1 cellular context compared by ENCODE assay signal in the genomic region with DNA sequence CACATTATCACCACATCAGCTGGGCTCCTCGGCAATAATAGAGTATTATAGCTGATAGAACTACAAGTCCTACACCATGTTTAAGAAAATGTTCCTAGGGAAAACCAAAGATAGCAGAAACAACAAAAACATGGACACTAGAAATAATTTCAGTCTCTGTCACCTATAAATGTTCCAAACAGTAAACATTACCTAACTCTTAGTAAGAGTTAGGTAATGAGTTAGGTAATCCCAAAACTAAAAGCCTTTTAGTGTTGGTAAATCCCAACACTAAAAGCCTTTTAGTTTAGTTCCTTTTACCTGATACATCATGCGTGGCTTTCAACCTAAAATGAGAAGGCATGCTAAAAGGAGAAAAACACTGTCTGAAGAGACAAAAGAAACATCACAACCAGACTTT.
TF ChIP-seq lines count a peak whose summit lies in the region.

No MANE protein-coding gene starts in this region.

TF ChIP-seq in HepG2, 621 proteins besides CTCF, POLR2A, EP300 and RAD21:
- TF ChIP-seq ZNF510 (CRISPR knock-in tag; IDR thresholded peaks at IDR 0.05; ENCODE audit: low read depth) (no peak), ZNF3 (CRISPR knock-in tag; IDR thresholded peaks at IDR 0.05) (no peak), SAFB2 (CRISPR knock-in tag; IDR thresholded peaks at IDR 0.05; ENCODE audit: borderline replicate concordance, low read depth) (no peak), PRPF4 (IDR thresholded peaks at IDR 0.05; ENCODE audit: low read depth, low read length, poor library complexity, severe bottlenecking) (no peak)
- TF ChIP-seq, protein P1, sequence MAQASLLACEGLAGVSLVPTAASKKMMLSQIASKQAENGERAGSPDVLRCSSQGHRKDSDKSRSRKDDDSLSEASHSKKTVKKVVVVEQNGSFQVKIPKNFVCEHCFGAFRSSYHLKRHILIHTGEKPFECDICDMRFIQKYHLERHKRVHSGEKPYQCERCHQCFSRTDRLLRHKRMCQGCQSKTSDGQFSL (CRISPR knock-in tag; IDR thresholded peaks at IDR 0.05): no peak
